Comparison of ENCODE assay signal across 8 cellular contexts in the genomic region with DNA sequence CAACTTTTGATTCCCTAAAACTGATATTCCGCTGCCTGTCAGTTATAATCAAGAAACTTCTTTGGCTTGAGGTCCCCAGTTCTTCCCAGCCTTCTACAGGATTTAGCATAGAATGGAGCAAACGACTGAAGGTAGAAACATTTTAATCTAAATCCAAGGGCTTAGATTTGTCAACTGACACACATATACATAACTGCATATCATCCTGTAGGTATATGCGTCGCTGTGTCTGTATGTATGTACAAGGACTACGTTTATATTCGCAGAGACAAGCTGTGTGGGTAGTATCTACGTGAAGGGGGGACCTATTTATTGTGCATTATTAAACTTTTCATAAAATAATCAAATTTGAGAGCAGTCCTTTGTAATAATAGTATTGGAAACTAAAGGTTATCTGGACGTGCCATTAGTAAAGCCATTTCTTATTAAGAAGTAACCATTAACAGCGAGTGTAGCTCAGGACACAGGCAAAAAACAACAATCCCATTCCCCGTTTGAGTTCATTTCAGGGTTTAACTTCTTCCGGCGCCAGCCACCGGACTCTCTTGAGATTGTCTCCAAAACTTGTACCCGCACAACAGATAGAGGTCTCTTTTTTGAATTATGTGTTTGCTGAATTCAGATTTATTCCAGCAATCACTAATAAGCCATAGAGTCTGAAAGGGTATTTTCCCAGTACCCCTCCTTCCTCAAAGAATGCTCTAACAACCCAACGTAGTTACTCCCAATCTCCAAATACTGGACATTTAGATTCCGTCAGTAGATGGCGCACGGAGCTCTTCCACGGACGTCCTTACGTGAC. TPM values are rescaled to one million over a fixed set of nuclear protein-coding genes. Genes with fewer than 3 reads are reported as not detected.
DNase-seq lines count a peak whose midpoint lies in the region; ATAC-seq, FAIRE-seq and TF ChIP-seq lines count a peak whose summit lies in the region.

No MANE protein-coding gene starts in this region.

- DNase-seq in DMS53 treated with DMSO at 0.1 percent for 48 hours (lab: John Stamatoyannopoulos, UW; ENCODE audit: unreplicated experiment) (peak; percentile 66), NCI-H1092 (lab: John Stamatoyannopoulos, UW) (peak; percentile 68), T-helper 1 cell (peak in 3 of 5 donors; percentile 11 to 70 (median 19)), HepG2 (ENCODE audit: low spot score) (peak; percentile 64)
- peak; percentile 24 to 28 for DNase-seq in stimulated activated CD4-positive, alpha-beta T cell treated with anti-CD3 and anti-CD28 coated beads, Interleukin-4, amount 100 ng/mL, for 4 hours

- 4% methylated on average over 21 of the region's 21 CpGs for WGBS in HepG2 (ENCODE audit: low lambda C conversion rate)

- H4K20me1 ChIP-seq in HepG2 (ENCODE audit: insufficient read depth, low read length) = no peaks in the 10 kb centered on the region

- in situ Hi-C loops in HepG2 (cut with HindIII; ENCODE audit: extremely low pct_ligation_motif_present, low pct_unique_long_range_greater_than_20kb) = loop anchor here (5.0 to 25.0 kb wide), 5 partner anchors 60 to 687 kb away; no protein-coding TSS in a partner anchor

- peaks cover 21% of the 10 kb centered on the region for H3K36me3 Mint-ChIP-seq in dendritic cell treated with granulocyte-macrophage colony-stimulating factor and Interleukin-4, amounts not matched to agents 40 ng/mL and 50 ng/mL, for 4 days (ENCODE audit: low read depth)

- TF ChIP-seq CTCF in HepG2 (CRISPR knock-in tag; IDR thresholded peaks at IDR 0.05) = peak; percentile 84

- no TSS peak for BruUV-seq in HepG2 (replicated peaks; lab: Mats Ljungman, UMichigan)

- H3K4me1 Mint-ChIP-seq in dendritic cell treated with granulocyte-macrophage colony-stimulating factor and Interleukin-4, amounts not matched to agents 40 ng/mL and 50 ng/mL, for 4 days (ENCODE audit: low read depth) = peaks cover 47% of the 10 kb centered on the region

- no peaks in the 10 kb centered on the region for H3K9me3 ChIP-seq in HepG2 (ENCODE audit: low read length)

- no peaks in the 10 kb centered on the region for H3K36me3 ChIP-seq in HepG2 (replicated peaks in 1 of 2; ENCODE audit: control insufficient read depth in 1 of 2, insufficient read depth in 2 of 2, low read length in 2 of 2)

- H3K27me3 Mint-ChIP-seq in dendritic cell treated with granulocyte-macrophage colony-stimulating factor and Interleukin-4, amounts not matched to agents 40 ng/mL and 50 ng/mL, for 4 days = peaks cover 37% of the 10 kb centered on the region

- POLR2A ChIA-PET in HepG2 (lab: Yijun Ruan, JAX) = interaction anchor here (1.3 kb wide), 1 partner anchor 60 kb away, joined by 14 read pairs; the partner anchor contains the start of gene FOCAD

- no peaks in the 10 kb centered on the region for H3K9me3 Mint-ChIP-seq in dendritic cell treated with granulocyte-macrophage colony-stimulating factor and Interleukin-4, amounts not matched to agents 40 ng/mL and 50 ng/mL, for 4 days

- peak overlapping the region; percentile 81 to 88 (median 85) for H3K4me3 ChIP-seq in HepG2 (replicated peaks in 1 of 3; ENCODE audit: insufficient read depth in 1 of 3, low read depth in 2 of 3, low read length in 3 of 3)

- no peak for TF ChIP-seq EP300 in HepG2 (IDR thresholded peaks at IDR 0.05; ENCODE audit: low read depth in 2 of 2, low read length in 2 of 2)
- no peak for TF ChIP-seq EP300 in HepG2 (CRISPR knock-in tag; IDR thresholded peaks at IDR 0.05; ENCODE audit: borderline replicate concordance)

- H3K27ac Mint-ChIP-seq in dendritic cell treated with granulocyte-macrophage colony-stimulating factor and Interleukin-4, amounts not matched to agents 40 ng/mL and 50 ng/mL, for 4 days = peak overlapping the region; percentile 6

- H3K4me2 ChIP-seq in HepG2 (ENCODE audit: low read depth, low read length) = peak overlapping the region; percentile 97

- peak; percentile 26 for ATAC-seq in GM21723 (IDR thresholded peaks at IDR 0.05; ENCODE audit: unreplicated experiment)
- peak; percentile 25; the same call in 2 of the 3 replicates for ATAC-seq in HepG2
- ATAC-seq in GM18873 (IDR thresholded peaks at IDR 0.05; ENCODE audit: low FRiP score, unreplicated experiment) = no peak

- H3K79me2 ChIP-seq in HepG2 (ENCODE audit: insufficient read depth, low read length) = peaks cover 8% of the 10 kb centered on the region

- peaks cover 23% of the 10 kb centered on the region for H3K4me1 ChIP-seq in HepG2 (ENCODE audit: insufficient read depth, low read length)

- CTCF ChIA-PET in HepG2 (lab: Yijun Ruan, JAX; ENCODE audit: low intra/inter-chr PET ratio, low total read pairs) = interaction anchor here (0.9 to 2.1 kb wide), 4 partner anchors 261 to 487 kb away, joined by 3 to 23 read pairs (median 4); no protein-coding TSS in a partner anchor

- peak overlapping the region; percentile 92 for H3K4me3 Mint-ChIP-seq in dendritic cell treated with granulocyte-macrophage colony-stimulating factor and Interleukin-4, amounts not matched to agents 40 ng/mL and 50 ng/mL, for 4 days

- peak; percentile 64 for FAIRE-seq in HepG2 (lab: Jason Lieb, UNC)

- H3K27me3 ChIP-seq in HepG2 (ENCODE audit: control insufficient read depth in 1 of 2, insufficient read depth in 2 of 2, low read length in 2 of 2) = peaks cover 0 to 24% of the 10 kb centered on the region in 2 experiments; a peak in 2 of 5 replicates

- TF ChIP-seq POLR2A in HepG2 (IDR thresholded peaks at IDR 0.05; ENCODE audit: insufficient read depth in 1 of 2, low read depth in 2 of 2, low read length in 2 of 2) = no peak

- 0 out of 2 replicates have a peak, but pooled peaks have one; percentile 47 for TF ChIP-seq RAD21 in HepG2 (CRISPR knock-in tag; IDR thresholded peaks at IDR 0.05)

- peak overlapping the region; percentile 19; the same call in 1 of the 2 replicates for H3K9ac ChIP-seq in HepG2 (ENCODE audit: insufficient read depth, low read depth, low read length)

- no peak overlapping the region for H3K27ac ChIP-seq in HepG2 (ENCODE audit: extremely low read length, insufficient read depth, low read length)

- H2AFZ ChIP-seq in HepG2 (ENCODE audit: low read length) = peak overlapping the region; percentile 82

- intact Hi-C loops in dendritic cell treated with granulocyte-macrophage colony-stimulating factor and Interleukin-4, amounts not matched to agents 40 ng/mL and 50 ng/mL, for 4 days (cut with micrococcal nuclease) = loop anchor here (2.0 to 10.0 kb wide), 4 partner anchors 60 to 700 kb away; partner anchors contain the start of gene FOCAD
- intact Hi-C loops in HepG2 (cut with micrococcal nuclease; ENCODE audit: unreplicated experiment) = loop anchor here (1.0 to 5.0 kb wide), 9 partner anchors 60 to 697 kb away; partner anchors contain the start of gene FOCAD

TF ChIP-seq in HepG2, 621 proteins besides CTCF, POLR2A, EP300 and RAD21 (continues in another document):
- TF ChIP-seq ZNF607 (CRISPR knock-in tag; IDR thresholded peaks at IDR 0.05; ENCODE audit: borderline replicate concordance) = no peak

RNA-seq across cellular contexts. Expression of gene MLLT3, which starts 2.1 kb away (rescaled TPM):
- total RNA-seq in HepG2 (2016; rRNA removed; fragmentation: Illumina TruSeq; extraction: Trizol) = 12.3 and 18.5 TPM in 2 replicates
- total RNA-seq in HepG2 (2016; cell fraction: cytosol; rRNA removed; fragmentation: Illumina TruSeq; extraction: Trizol; ENCODE audit: low read depth) = 6.6 and 7.9 TPM in 2 replicates
- 13.2 and 18.3 TPM in 2 replicates for total RNA-seq in HepG2 (2016; cell fraction: insoluble cytoplasmic fraction; rRNA removed; fragmentation: Illumina TruSeq; extraction: Trizol)
- 11.5 and 12.6 TPM in 2 replicates for total RNA-seq in HepG2 (2016; cell fraction: membrane; rRNA removed; fragmentation: Illumina TruSeq; extraction: Trizol)
- total RNA-seq in HepG2 (2016; cell fraction: nucleus; rRNA removed; fragmentation: Illumina TruSeq; extraction: Trizol) = 9.7 and 10.3 TPM in 2 replicates
- 10.5 and 12.6 TPM in 2 replicates for polyA plus RNA-seq in HepG2 (2011; rRNA removed)
- polyA plus RNA-seq in HepG2 (2011; cell fraction: cytosol; rRNA removed) = 5.8 and 8.5 TPM in 2 replicates
- 3.2 and 3.4 TPM in 2 replicates for polyA plus RNA-seq in HepG2 (2011; cell fraction: nucleus; rRNA removed)
- polyA plus RNA-seq in HepG2 (2012) = 9.3 and 11.0 TPM in 2 replicates
- polyA plus RNA-seq in HepG2 (2016; cell fraction: cytosol; fragmentation: Illumina TruSeq; extraction: Trizol; ENCODE audit: low read depth) = 2.4 and 3.5 TPM in 2 replicates
- 14.6 and 16.0 TPM in 2 replicates for polyA plus RNA-seq in HepG2 (2016; cell fraction: insoluble cytoplasmic fraction; fragmentation: Illumina TruSeq; extraction: Trizol; ENCODE audit: low read depth)
- polyA plus RNA-seq in HepG2 (2016; cell fraction: membrane; fragmentation: Illumina TruSeq; extraction: Trizol; ENCODE audit: low read depth) = 6.3 and 7.5 TPM in 2 replicates
- polyA plus RNA-seq in HepG2 (2016; cell fraction: nucleus; fragmentation: Illumina TruSeq; extraction: Trizol; ENCODE audit: insufficient read depth, low read depth) = 6.8 and 9.3 TPM in 2 replicates
- polyA minus RNA-seq in HepG2 (2011; rRNA and poly(A)+ RNA removed; ENCODE audit: low replicate concordance) = 8.6 and 26.1 TPM in 2 replicates
- polyA minus RNA-seq in HepG2 (2011; cell fraction: cytosol; rRNA and poly(A)+ RNA removed) = 7.9 and 11.1 TPM in 2 replicates
- polyA minus RNA-seq in HepG2 (2011; cell fraction: nucleus; rRNA and poly(A)+ RNA removed) = 18.5 TPM in 2 replicates

RNA-seq across cellular contexts. Expression of gene FOCAD, which starts 59.7 kb away (rescaled TPM):
- 31.1 and 52.7 TPM in 2 replicates for total RNA-seq in HepG2 (2016; rRNA removed; fragmentation: Illumina TruSeq; extraction: Trizol)
- total RNA-seq in HepG2 (2016; cell fraction: cytosol; rRNA removed; fragmentation: Illumina TruSeq; extraction: Trizol; ENCODE audit: low read depth) = 26.3 and 27.6 TPM in 2 replicates
- total RNA-seq in HepG2 (2016; cell fraction: insoluble cytoplasmic fraction; rRNA removed; fragmentation: Illumina TruSeq; extraction: Trizol) = 29.2 and 47.9 TPM in 2 replicates
- 25.4 and 36.7 TPM in 2 replicates for total RNA-seq in HepG2 (2016; cell fraction: membrane; rRNA removed; fragmentation: Illumina TruSeq; extraction: Trizol)
- 37.8 and 42.8 TPM in 2 replicates for total RNA-seq in HepG2 (2016; cell fraction: nucleus; rRNA removed; fragmentation: Illumina TruSeq; extraction: Trizol)
- 14.6 and 18.0 TPM in 2 replicates for polyA plus RNA-seq in HepG2 (2011; rRNA removed)
- polyA plus RNA-seq in HepG2 (2011; cell fraction: cytosol; rRNA removed) = 11.3 and 11.6 TPM in 2 replicates
- polyA plus RNA-seq in HepG2 (2011; cell fraction: nucleus; rRNA removed) = 19.6 and 24.6 TPM in 2 replicates
- polyA plus RNA-seq in HepG2 (2012) = 9.1 and 11.1 TPM in 2 replicates
- 0.66 and 0.68 TPM in 2 replicates for polyA plus RNA-seq in HepG2 (2016; cell fraction: cytosol; fragmentation: Illumina TruSeq; extraction: Trizol; ENCODE audit: low read depth)
- polyA plus RNA-seq in HepG2 (2016; cell fraction: insoluble cytoplasmic fraction; fragmentation: Illumina TruSeq; extraction: Trizol; ENCODE audit: low read depth) = 20.9 and 21.6 TPM in 2 replicates
- polyA plus RNA-seq in HepG2 (2016; cell fraction: membrane; fragmentation: Illumina TruSeq; extraction: Trizol; ENCODE audit: low read depth) = 2.1 and 2.2 TPM in 2 replicates
- 12.2 and 12.4 TPM in 2 replicates for polyA plus RNA-seq in HepG2 (2016; cell fraction: nucleus; fragmentation: Illumina TruSeq; extraction: Trizol; ENCODE audit: insufficient read depth, low read depth)
- polyA minus RNA-seq in HepG2 (2011; rRNA and poly(A)+ RNA removed; ENCODE audit: low replicate concordance) = 107 and 126 TPM in 2 replicates
- polyA minus RNA-seq in HepG2 (2011; cell fraction: cytosol; rRNA and poly(A)+ RNA removed) = 46.4 and 48.7 TPM in 2 replicates
- polyA minus RNA-seq in HepG2 (2011; cell fraction: nucleus; rRNA and poly(A)+ RNA removed) = 77.1 and 88.3 TPM in 2 replicates
